Comparison of ENCODE assay signal across 8 cellular contexts in the genomic region with DNA sequence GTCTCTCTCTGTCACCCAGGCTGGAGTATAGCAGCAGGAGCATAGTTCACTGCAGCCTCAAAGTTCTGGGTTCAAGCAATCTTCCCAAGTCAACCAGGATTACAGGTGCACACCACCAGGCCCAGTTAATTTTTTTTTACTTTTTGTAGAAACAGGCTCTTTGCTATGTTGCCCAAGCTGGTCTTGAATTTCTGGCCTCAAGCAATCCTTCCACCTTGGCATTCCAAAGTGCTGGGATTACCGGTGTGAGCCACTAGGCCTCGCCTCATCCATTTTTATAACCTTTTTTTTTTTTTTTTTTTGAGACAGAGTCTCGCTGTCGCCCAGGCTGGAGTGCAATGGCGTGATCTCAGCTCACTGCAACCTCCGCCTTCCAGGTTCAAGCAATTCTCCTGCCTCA. TPM values are rescaled to one million over a fixed set of nuclear protein-coding genes. Genes with fewer than 3 reads are reported as not detected.
A peak's percentile ranks its signal among the peaks of the same experiment; 100 is the strongest.
DNase-seq lines count a peak whose midpoint lies in the region; ATAC-seq and TF ChIP-seq lines count a peak whose summit lies in the region.
"Not testable (repeated sequence)": the region's sequence is repeated elsewhere in the genome, so short reads cannot be mapped to it uniquely, and the experiment has no call there.

No MANE protein-coding gene starts in this region.

- H2AK5ac ChIP-seq in mesendoderm (ENCODE audit: low read length); trophoblast cell (ENCODE audit: low read length): not testable (repeated sequence)

- H4K12ac ChIP-seq in trophoblast cell (ENCODE audit: low read depth, low read length): not testable (repeated sequence)

- not testable (repeated sequence) for TF ChIP-seq CTCF in GM23338 (conservative IDR thresholded peaks at IDR 0.05; ENCODE audit: low read depth in 2 of 2); MCF 10A (IDR thresholded peaks at IDR 0.05; ENCODE audit: unreplicated experiment); epithelial cell of esophagus (IDR thresholded peaks at IDR 0.05; ENCODE audit: insufficient read depth, low read depth, low read length, missing control alignments); left ventricle myocardium inferior (IDR thresholded peaks at IDR 0.05; ENCODE audit: borderline replicate concordance)

- H3K9ac ChIP-seq in mesendoderm (ENCODE audit: low read length); trophoblast cell (ENCODE audit: low read length): not testable (repeated sequence)

- POLR2A ChIA-PET in HEK293T (lab: Yijun Ruan, JAX): interaction anchor here (2.2 kb wide), 1 partner anchor 8 kb away, joined by 5 read pairs; a partner anchor contains a TSS
- POLR2A ChIA-PET in MCF 10A (lab: Yijun Ruan, JAX): not testable (repeated sequence)

- not testable (repeated sequence) for H3K4me2 ChIP-seq in GM23338; mesendoderm (ENCODE audit: low read length); trophoblast cell (ENCODE audit: low read length)

- H3K9me2 ChIP-seq in GM23338 (ENCODE audit: insufficient read depth): not testable (repeated sequence)

- not testable (repeated sequence) for H3K4ac ChIP-seq in mesendoderm (ENCODE audit: low read depth, low read length); trophoblast cell (ENCODE audit: low read depth, low read length)

- not testable (repeated sequence) for BruUV-seq in MCF 10A (replicated peaks; lab: Mats Ljungman, UMichigan)

- no CpG with 5 or more reads among the region's 6 CpGs for WGBS in mesendoderm (ENCODE audit: extremely low coverage, insufficient coverage, low lambda C conversion rate)
- no CpG with 5 or more reads among the region's 6 CpGs for WGBS in trophoblast cell (ENCODE audit: extremely low coverage, insufficient coverage, insufficient read length)

- not testable (repeated sequence) for H4K91ac ChIP-seq in trophoblast cell (ENCODE audit: low read depth, low read length)

- H3K9me3 ChIP-seq in left ventricle myocardium inferior (replicated peaks); trophoblast cell (ENCODE audit: insufficient read depth, low read depth, low read length): not testable (repeated sequence)

- not testable (repeated sequence) for H2BK12ac ChIP-seq in trophoblast cell (ENCODE audit: low read length)

- peaks cover 60% of the 10 kb centered on the region for H4K20me1 ChIP-seq in GM23338 (replicated peaks; ENCODE audit: insufficient read depth)

- DNase-seq in ELF-1 (ENCODE audit: low read depth, low spot score) (peak; percentile 44), GM23338 (ENCODE audit: low spot score) (peak; percentile 35), epithelial cell of esophagus (ENCODE audit: low read depth) (peak; percentile 9), mesendoderm (peak; percentile 49), trophoblast cell (peak; percentile 56 to 74)
- DNase-seq in HEK293T (ENCODE audit: extremely low spot score); MCF 10A (ENCODE audit: unreplicated experiment); left ventricle myocardium inferior: not testable (repeated sequence)

- H3K27ac Mint-ChIP-seq in GM23338: not testable (repeated sequence)
- peak overlapping the region; percentile 26 for H3K27ac Mint-ChIP-seq in MCF 10A (ENCODE audit: low read depth, unreplicated experiment)

- ATAC-seq in GM23338: not testable (repeated sequence)

- H3K36me3 Mint-ChIP-seq in GM23338 (ENCODE audit: low read depth) (peaks cover 12% of the 10 kb centered on the region; the same call in 1 of the 3 replicates), MCF 10A (ENCODE audit: insufficient read depth, unreplicated experiment) (peaks cover 27% of the 10 kb centered on the region)

- H2BK120ac ChIP-seq in mesendoderm (ENCODE audit: low read depth, low read length); trophoblast cell (ENCODE audit: insufficient read depth, low read length, poor library complexity): not testable (repeated sequence)

- not testable (repeated sequence) for H3K4me3 Mint-ChIP-seq in GM23338; MCF 10A (ENCODE audit: unreplicated experiment)

- not testable (repeated sequence) for H3K4me3 ChIP-seq in GM23338; epithelial cell of esophagus (ENCODE audit: low read length); left ventricle myocardium inferior; mesendoderm (ENCODE audit: low read length); trophoblast cell (ENCODE audit: low read depth, low read length)

- H4K8ac ChIP-seq in mesendoderm (ENCODE audit: low read depth, low read length); trophoblast cell (ENCODE audit: low read depth, low read length): not testable (repeated sequence)

- H2BK5ac ChIP-seq in mesendoderm (ENCODE audit: low read length); trophoblast cell (ENCODE audit: low read depth, low read length, poor library complexity): not testable (repeated sequence)

- not testable (repeated sequence) for H3K36me3 ChIP-seq in GM23338 (ENCODE audit: insufficient read depth); mesendoderm (ENCODE audit: control insufficient read depth, insufficient read depth, low read length); trophoblast cell (ENCODE audit: control insufficient read depth in 1 of 2, insufficient read depth in 2 of 2, low read length in 2 of 2)
- H3K36me3 ChIP-seq in left ventricle myocardium inferior: peaks cover 15% of the 10 kb centered on the region

- intact Hi-C loops in MCF 10A (cut with micrococcal nuclease); left ventricle myocardium inferior (cut with micrococcal nuclease): not testable (repeated sequence)

- not testable (repeated sequence) for H3K23ac ChIP-seq in mesendoderm (ENCODE audit: low read length); trophoblast cell (ENCODE audit: low read length)

- CTCF ChIA-PET in HEK293T (lab: Yijun Ruan, JAX); MCF 10A (lab: Yijun Ruan, JAX): not testable (repeated sequence)

- not testable (repeated sequence) for H4K5ac ChIP-seq in mesendoderm (ENCODE audit: low read length)

- H3K4me1 ChIP-seq in GM23338 (ENCODE audit: insufficient read depth); mesendoderm (ENCODE audit: control insufficient read depth, low read depth, low read length); trophoblast cell (ENCODE audit: control insufficient read depth in 1 of 2, insufficient read depth in 2 of 2, low read length in 2 of 2): not testable (repeated sequence)
- peaks cover 82% of the 10 kb centered on the region for H3K4me1 ChIP-seq in left ventricle myocardium inferior

- not testable (repeated sequence) for H3K27ac ChIP-seq in GM23338 (ENCODE audit: low read depth); mesendoderm (ENCODE audit: low read depth, low read length); trophoblast cell (ENCODE audit: low read depth, low read length)
- H3K27ac ChIP-seq in left ventricle myocardium inferior (replicated peaks): peak overlapping the region; percentile 89

- H3K9me3 Mint-ChIP-seq in GM23338; MCF 10A (ENCODE audit: unreplicated experiment): not testable (repeated sequence)

- not testable (repeated sequence) for H2AFZ ChIP-seq in GM23338; trophoblast cell (ENCODE audit: insufficient read depth, low read length, poor library complexity)

- H3K79me1 ChIP-seq in mesendoderm (ENCODE audit: low read length): peaks cover 23% of the 10 kb centered on the region
- not testable (repeated sequence) for H3K79me1 ChIP-seq in trophoblast cell (ENCODE audit: low read length)

- not testable (repeated sequence) for H3K27me3 Mint-ChIP-seq in GM23338 (ENCODE audit: insufficient read depth, low read depth, poor library complexity); MCF 10A (ENCODE audit: insufficient read depth, unreplicated experiment)

- H3K14ac ChIP-seq in trophoblast cell (ENCODE audit: low read length): not testable (repeated sequence)

- H3K4me1 Mint-ChIP-seq in GM23338 (peaks cover 25% of the 10 kb centered on the region), MCF 10A (ENCODE audit: insufficient read depth, unreplicated experiment) (peaks cover 18% of the 10 kb centered on the region)

- not testable (repeated sequence) for H3K27me3 ChIP-seq in GM23338 (ENCODE audit: insufficient read depth); left ventricle myocardium inferior (ENCODE audit: low read depth); mesendoderm (ENCODE audit: insufficient read depth, low read length, poor library complexity); trophoblast cell (ENCODE audit: insufficient read depth, low read length)

- not testable (repeated sequence) for H3K18ac ChIP-seq in mesendoderm (ENCODE audit: low read length); trophoblast cell (ENCODE audit: low read length)

- H3K79me2 ChIP-seq in GM23338 (replicated peaks; ENCODE audit: insufficient read depth): peaks cover 100% of the 10 kb centered on the region
- H3K79me2 ChIP-seq in mesendoderm (ENCODE audit: control insufficient read depth, insufficient read depth, low read length): peaks cover 74% of the 10 kb centered on the region
- not testable (repeated sequence) for H3K79me2 ChIP-seq in trophoblast cell (ENCODE audit: control insufficient read depth, insufficient read depth, low read length, poor library complexity)

- H3F3A ChIP-seq in GM23338 (replicated peaks; ENCODE audit: low read depth): not testable (repeated sequence)

- H3K56ac ChIP-seq in mesendoderm (ENCODE audit: low read length): not testable (repeated sequence)

- not testable (repeated sequence) for H2BK15ac ChIP-seq in mesendoderm (replicated peaks; ENCODE audit: low read depth)

TF ChIP-seq in HEK293T, 16 proteins besides CTCF, POLR2A, EP300 and RAD21:
- TF ChIP-seq ZNF384 (IDR thresholded peaks at IDR 0.05): peak; percentile 48

RNA-seq across cellular contexts. Expression of a gene that starts 7.8 kb away (rescaled TPM):
- 45.2 and 46.2 TPM in 2 replicates for total RNA-seq in GM23338 (2014; rRNA removed; shearing (Covaris generic))
- 27.6 and 37.9 TPM in 2 replicates for polyA plus RNA-seq in GM23338 (2016; fragmentation: Nextera tagmentation; extraction: Ambion mirVana)
- total RNA-seq in MCF 10A (2022) (64.7 and 71.6 TPM in 2 replicates), left ventricle myocardium inferior (31.2 TPM)
- polyA plus RNA-seq in mesendoderm (2013, experiment 1 of 2): 31.0 TPM
- 28.9 TPM for polyA plus RNA-seq in mesendoderm (2013, experiment 2 of 2)
- polyA plus RNA-seq in trophoblast cell (2013): 26.6 and 30.5 TPM in 2 replicates
